ENCODE assay signal across 1 cellular context in genomic region chr3:43338295-43338694, GRCh38.
TF ChIP-seq lines count a peak whose summit lies in the region.

No MANE protein-coding gene starts in this region.

TF ChIP-seq in K562, 482 proteins besides CTCF, POLR2A, EP300 and RAD21 (continues in another document):
- TF ChIP-seq RBM17 (IDR thresholded peaks at IDR 0.05; ENCODE audit: borderline replicate concordance, low read depth, low read length), result no peak
- no peak for TF ChIP-seq ZNF253 (CRISPR knock-in tag; conservative IDR thresholded peaks at IDR 0.05)
- peak; percentile 33; the same call in 1 of the 2 replicates for TF ChIP-seq ZEB2 (IDR thresholded peaks at IDR 0.05)
- TF ChIP-seq SMC3 (conservative IDR thresholded peaks at IDR 0.05; ENCODE audit: insufficient read depth, low read depth, low read length), result no peak
- TF ChIP-seq, protein P1, sequence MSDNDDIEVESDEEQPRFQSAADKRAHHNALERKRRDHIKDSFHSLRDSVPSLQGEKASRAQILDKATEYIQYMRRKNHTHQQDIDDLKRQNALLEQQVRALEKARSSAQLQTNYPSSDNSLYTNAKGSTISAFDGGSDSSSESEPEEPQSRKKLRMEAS (CRISPR knock-in tag; IDR thresholded peaks at IDR 0.05), result no peak
- no peak for TF ChIP-seq HNRNPK (IDR thresholded peaks at IDR 0.05; ENCODE audit: low read depth, low read length, poor library complexity, severe bottlenecking)
- TF ChIP-seq ZNF263 (CRISPR knock-in tag; IDR thresholded peaks at IDR 0.05; ENCODE audit: borderline replicate concordance), result no peak
- no peak for TF ChIP-seq ZNF445 (CRISPR knock-in tag; IDR thresholded peaks at IDR 0.05; ENCODE audit: low read depth)
- TF ChIP-seq GATAD2A (IDR thresholded peaks at IDR 0.05), result no peak
- no peak for TF ChIP-seq DEAF1 (CRISPR knock-in tag; IDR thresholded peaks at IDR 0.05)
- TF ChIP-seq ARNT (IDR thresholded peaks at IDR 0.05), result peak in 1 of 2 experiments; percentile 66; a peak in 1 of 4 replicates
- no peak for TF ChIP-seq NCOA6 (IDR thresholded peaks at IDR 0.05)
- TF ChIP-seq KAT8 (IDR thresholded peaks at IDR 0.05; ENCODE audit: low read depth), result no peak
- no peak for TF ChIP-seq XRCC5 (IDR thresholded peaks at IDR 0.05; ENCODE audit: low read depth, low read length)
- TF ChIP-seq, protein P2, sequence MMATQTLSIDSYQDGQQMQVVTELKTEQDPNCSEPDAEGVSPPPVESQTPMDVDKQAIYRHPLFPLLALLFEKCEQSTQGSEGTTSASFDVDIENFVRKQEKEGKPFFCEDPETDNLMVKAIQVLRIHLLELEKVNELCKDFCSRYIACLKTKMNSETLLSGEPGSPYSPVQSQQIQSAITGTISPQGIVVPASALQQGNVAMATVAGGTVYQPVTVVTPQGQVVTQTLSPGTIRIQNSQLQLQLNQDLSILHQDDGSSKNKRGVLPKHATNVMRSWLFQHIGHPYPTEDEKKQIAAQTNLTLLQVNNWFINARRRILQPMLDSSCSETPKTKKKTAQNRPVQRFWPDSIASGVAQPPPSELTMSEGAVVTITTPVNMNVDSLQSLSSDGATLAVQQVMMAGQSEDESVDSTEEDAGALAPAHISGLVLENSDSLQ (IDR thresholded peaks at IDR 0.05), result peak; percentile 50
- TF ChIP-seq ZNF766 (CRISPR knock-in tag; conservative IDR thresholded peaks at IDR 0.05), result no peak
- TF ChIP-seq TEAD4 (IDR thresholded peaks at IDR 0.05; ENCODE audit: low read length), result no peak
- no peak for TF ChIP-seq TEAD4 (CRISPR knock-in tag; IDR thresholded peaks at IDR 0.05; ENCODE audit: borderline replicate concordance)
- TF ChIP-seq FOXK2 (conservative IDR thresholded peaks at IDR 0.05 in 1 of 2, IDR thresholded peaks at IDR 0.05 in 1 of 2; ENCODE audit: low read depth in 2 of 2), result 0 out of 4 replicates have a peak, but pooled peaks of 1 of the 2 experiments have one; percentile 21
- TF ChIP-seq IRF2 (CRISPR knock-in tag; IDR thresholded peaks at IDR 0.05), result no peak
- TF ChIP-seq RBBP5 (IDR thresholded peaks at IDR 0.05; ENCODE audit: borderline replicate concordance, insufficient read depth, low read length, poor library complexity, severe bottlenecking), result no peak
- no peak for TF ChIP-seq CBFA2T3 (IDR thresholded peaks at IDR 0.05)
- TF ChIP-seq CBX5 (IDR thresholded peaks at IDR 0.05; ENCODE audit: borderline replicate concordance, low read depth), result peak; percentile 99
- no peak for TF ChIP-seq ZBTB33 (CRISPR knock-in tag; IDR thresholded peaks at IDR 0.05)
- TF ChIP-seq ZNF184 (CRISPR knock-in tag; IDR thresholded peaks at IDR 0.05), result no peak
- TF ChIP-seq HDAC3 (IDR thresholded peaks at IDR 0.05; ENCODE audit: borderline replicate concordance, partially characterized antibody), result no peak
- no peak for TF ChIP-seq ZNF740 (CRISPR knock-in tag; IDR thresholded peaks at IDR 0.05)
- TF ChIP-seq ZNF740 (tag; IDR thresholded peaks at IDR 0.05), result no peak
- TF ChIP-seq CC2D1A (IDR thresholded peaks at IDR 0.05), result no peak
- no peak for TF ChIP-seq TEAD1 (CRISPR knock-in tag; IDR thresholded peaks at IDR 0.05)
- TF ChIP-seq NBN (IDR thresholded peaks at IDR 0.05; ENCODE audit: low read depth), result 0 out of 2 replicates have a peak, but pooled peaks have one; percentile 77
- no peak for TF ChIP-seq RFX7 (CRISPR knock-in tag; IDR thresholded peaks at IDR 0.05)
- TF ChIP-seq SOX6 (IDR thresholded peaks at IDR 0.05), result no peak
- TF ChIP-seq ZSCAN29 (IDR thresholded peaks at IDR 0.05), result no peak
- TF ChIP-seq ZKSCAN1 (IDR thresholded peaks at IDR 0.05; ENCODE audit: low read depth, low read length), result no peak
- TF ChIP-seq NCOR1 (IDR thresholded peaks at IDR 0.05), result peak; percentile 26
- TF ChIP-seq, protein P3, sequence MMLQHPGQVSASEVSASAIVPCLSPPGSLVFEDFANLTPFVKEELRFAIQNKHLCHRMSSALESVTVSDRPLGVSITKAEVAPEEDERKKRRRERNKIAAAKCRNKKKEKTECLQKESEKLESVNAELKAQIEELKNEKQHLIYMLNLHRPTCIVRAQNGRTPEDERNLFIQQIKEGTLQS (IDR thresholded peaks at IDR 0.05), result no peak
- TF ChIP-seq, protein P3 (CRISPR knock-in tag; conservative IDR thresholded peaks at IDR 0.05), result no peak
- peak; percentile 26 for TF ChIP-seq E2F8 (IDR thresholded peaks at IDR 0.05; ENCODE audit: low read depth, partially characterized antibody)
- TF ChIP-seq EGR1 (conservative IDR thresholded peaks at IDR 0.05), result no peak
- no peak for TF ChIP-seq RBM34 (IDR thresholded peaks at IDR 0.05; ENCODE audit: borderline replicate concordance, insufficient read depth, low read length)
- TF ChIP-seq SRSF1 (IDR thresholded peaks at IDR 0.05; ENCODE audit: low read depth, low read length), result no peak
- TF ChIP-seq TAF1 (IDR thresholded peaks at IDR 0.05; ENCODE audit: control insufficient read depth, extremely low read depth, insufficient read depth, low read length, severe bottlenecking), result no peak
- no peak for TF ChIP-seq MBD1 (CRISPR knock-in tag; IDR thresholded peaks at IDR 0.05)
- TF ChIP-seq MCM5 (IDR thresholded peaks at IDR 0.05; ENCODE audit: low read depth), result no peak
- TF ChIP-seq, protein P4, sequence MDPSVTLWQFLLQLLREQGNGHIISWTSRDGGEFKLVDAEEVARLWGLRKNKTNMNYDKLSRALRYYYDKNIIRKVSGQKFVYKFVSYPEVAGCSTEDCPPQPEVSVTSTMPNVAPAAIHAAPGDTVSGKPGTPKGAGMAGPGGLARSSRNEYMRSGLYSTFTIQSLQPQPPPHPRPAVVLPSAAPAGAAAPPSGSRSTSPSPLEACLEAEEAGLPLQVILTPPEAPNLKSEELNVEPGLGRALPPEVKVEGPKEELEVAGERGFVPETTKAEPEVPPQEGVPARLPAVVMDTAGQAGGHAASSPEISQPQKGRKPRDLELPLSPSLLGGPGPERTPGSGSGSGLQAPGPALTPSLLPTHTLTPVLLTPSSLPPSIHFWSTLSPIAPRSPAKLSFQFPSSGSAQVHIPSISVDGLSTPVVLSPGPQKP (CRISPR knock-in tag; IDR thresholded peaks at IDR 0.05), result no peak
- TF ChIP-seq FOSL1 (tag; conservative IDR thresholded peaks at IDR 0.05), result no peak
- TF ChIP-seq, protein P5, sequence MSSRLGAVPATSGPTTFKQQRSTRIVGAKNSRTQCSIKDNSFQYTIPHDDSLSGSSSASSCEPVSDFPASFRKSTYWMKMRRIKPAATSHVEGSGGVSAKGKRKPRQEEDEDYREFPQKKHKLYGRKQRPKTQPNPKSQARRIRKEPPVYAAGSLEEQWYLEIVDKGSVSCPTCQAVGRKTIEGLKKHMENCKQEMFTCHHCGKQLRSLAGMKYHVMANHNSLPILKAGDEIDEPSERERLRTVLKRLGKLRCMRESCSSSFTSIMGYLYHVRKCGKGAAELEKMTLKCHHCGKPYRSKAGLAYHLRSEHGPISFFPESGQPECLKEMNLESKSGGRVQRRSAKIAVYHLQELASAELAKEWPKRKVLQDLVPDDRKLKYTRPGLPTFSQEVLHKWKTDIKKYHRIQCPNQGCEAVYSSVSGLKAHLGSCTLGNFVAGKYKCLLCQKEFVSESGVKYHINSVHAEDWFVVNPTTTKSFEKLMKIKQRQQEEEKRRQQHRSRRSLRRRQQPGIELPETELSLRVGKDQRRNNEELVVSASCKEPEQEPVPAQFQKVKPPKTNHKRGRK (tag; IDR thresholded peaks at IDR 0.05), result peak; percentile 56
- peak; percentile 54; the same call in 1 of the 2 replicates for TF ChIP-seq EHMT2 (IDR thresholded peaks at IDR 0.05)
- no peak for TF ChIP-seq FOS (IDR thresholded peaks at IDR 0.05; ENCODE audit: extremely low read depth, insufficient read length)
- TF ChIP-seq SUPT5H (IDR thresholded peaks at IDR 0.05), result no peak
- TF ChIP-seq, protein P6, sequence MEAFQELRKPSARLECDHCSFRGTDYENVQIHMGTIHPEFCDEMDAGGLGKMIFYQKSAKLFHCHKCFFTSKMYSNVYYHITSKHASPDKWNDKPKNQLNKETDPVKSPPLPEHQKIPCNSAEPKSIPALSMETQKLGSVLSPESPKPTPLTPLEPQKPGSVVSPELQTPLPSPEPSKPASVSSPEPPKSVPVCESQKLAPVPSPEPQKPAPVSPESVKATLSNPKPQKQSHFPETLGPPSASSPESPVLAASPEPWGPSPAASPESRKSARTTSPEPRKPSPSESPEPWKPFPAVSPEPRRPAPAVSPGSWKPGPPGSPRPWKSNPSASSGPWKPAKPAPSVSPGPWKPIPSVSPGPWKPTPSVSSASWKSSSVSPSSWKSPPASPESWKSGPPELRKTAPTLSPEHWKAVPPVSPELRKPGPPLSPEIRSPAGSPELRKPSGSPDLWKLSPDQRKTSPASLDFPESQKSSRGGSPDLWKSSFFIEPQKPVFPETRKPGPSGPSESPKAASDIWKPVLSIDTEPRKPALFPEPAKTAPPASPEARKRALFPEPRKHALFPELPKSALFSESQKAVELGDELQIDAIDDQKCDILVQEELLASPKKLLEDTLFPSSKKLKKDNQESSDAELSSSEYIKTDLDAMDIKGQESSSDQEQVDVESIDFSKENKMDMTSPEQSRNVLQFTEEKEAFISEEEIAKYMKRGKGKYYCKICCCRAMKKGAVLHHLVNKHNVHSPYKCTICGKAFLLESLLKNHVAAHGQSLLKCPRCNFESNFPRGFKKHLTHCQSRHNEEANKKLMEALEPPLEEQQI (IDR thresholded peaks at IDR 0.05), result peak; percentile 63
